29 cellular contexts compared by ENCODE assay signal in genomic region chr4:173697840-173698239, GRCh38.
"Had no signal": no experiment of that assay in that cellular context is flagged by ENCODE, and none has a peak within 500 bp of the region (broad histone marks: within the 10 kb centered on the region; RNA-seq: fewer than 3 reads in every experiment).

No MANE protein-coding gene starts in this region.

- DNase-seq: activated B cell treated with CpG ODN at 0.5 μM for 24 hours; activated CD4-positive, alpha-beta T cell treated with anti-CD3 and anti-CD28 coated beads for 48 hours; activated CD4-positive, alpha-beta T cell treated with anti-CD3 and anti-CD28 coated beads, Interleukin-2, amount 50 U/mL, for 1 hour; activated CD4-positive, alpha-beta T cell treated with anti-CD3 and anti-CD28 coated beads, Interleukin-2, amount 50 U/mL, for 48 hours; activated CD8-positive, alpha-beta memory T cell treated with anti-CD3 and anti-CD28 coated beads for 24 hours; activated CD8-positive, alpha-beta T cell treated with anti-CD3 and anti-CD28 coated beads for 36 hours; activated effector memory CD4-positive, alpha-beta T cell treated with Interleukin-2 at 50 U/mL for 16 hours; activated gamma-delta T cell treated with Interleukin-2 at 50 U/mL for 16 hours; activated naive CD4-positive, alpha-beta T cell treated with anti-CD3 and anti-CD28 coated beads, Interleukin-2, amount 50 U/mL, for 16 hours; activated naive CD4-positive, alpha-beta T cell treated with Interleukin-2 at 50 U/mL for 16 hours; activated T-cell treated with anti-CD3 and anti-CD28 coated beads, Interleukin-2, amount 50 U/mL, for 4 hours; amniotic stem cell; anterior cingulate cortex; brain microvascular endothelial cell; caudate nucleus; cortex of kidney; dermis blood vessel endothelial cell; effector CD4-positive, alpha-beta T cell; effector memory CD8-positive, alpha-beta T cell; erythroblast; foreskin keratinocyte; gastrocnemius medialis; T-helper 1 cell; T-helper 17 cell; T1000; WERI-Rb-1 had no signal

- H3K4me1 ChIP-seq: foreskin keratinocyte, gastrocnemius medialis had no signal

- H3K27ac ChIP-seq: brain microvascular endothelial cell, esophagus muscularis mucosa, foreskin keratinocyte, gastrocnemius medialis, WERI-Rb-1 had no signal

- H3K27me3 ChIP-seq: brain microvascular endothelial cell, esophagus muscularis mucosa, foreskin keratinocyte, gastrocnemius medialis had no signal

- H3K4me3 ChIP-seq: esophagus muscularis mucosa, gastrocnemius medialis had no signal

- ATAC-seq: activated CD4-positive, CD25-positive, alpha-beta regulatory T cell treated with anti-CD3 and anti-CD28 coated beads, Interleukin-2, amount 50 U/mL, for 24 hours; activated CD8-positive, alpha-beta T cell treated with anti-CD3 and anti-CD28 coated beads for 36 hours; activated T-cell treated with anti-CD3 and anti-CD28 coated beads, Interleukin-2, amount 50 U/mL, for 4 hours; activated T-helper 17 cell treated with anti-CD3 and anti-CD28 coated beads, Interleukin-2, amount 50 U/mL, for 72 hours; effector memory CD8-positive, alpha-beta T cell; foreskin keratinocyte; gastrocnemius medialis; T-helper 17 cell had no signal

- H3K36me3 ChIP-seq: brain microvascular endothelial cell, esophagus muscularis mucosa, gastrocnemius medialis, WERI-Rb-1 had no signal

- H3K9me3 ChIP-seq: esophagus muscularis mucosa, gastrocnemius medialis had no signal
